18 cellular contexts compared by ENCODE assay signal in genomic region chr16:70556063-70556462, GRCh38. TPM values are rescaled to one million over a fixed set of nuclear protein-coding genes. Genes with fewer than 3 reads are reported as not detected.
DNase-seq lines count a peak whose midpoint lies in the region; ATAC-seq and TF ChIP-seq lines count a peak whose summit lies in the region.
"Had no signal": no experiment of that assay in that cellular context is flagged by ENCODE, and none has a peak within 500 bp of the region (broad histone marks: within the 10 kb centered on the region; RNA-seq: fewer than 3 reads in every experiment).

No MANE protein-coding gene starts in this region.

- H3K9me3 ChIP-seq in right cardiac atrium (ENCODE audit: control insufficient read depth, low read length): no peaks in the 10 kb centered on the region
- H3K9me3 ChIP-seq: BLaER1 treated with 17β-estradiol and CSF1 and Interleukin-3, amounts not matched to agents 10 nM and 100 nM had no signal

- DNase-seq in left ventricle myocardium superior: no peak
- DNase-seq in right cardiac atrium: no peak
- no peak for DNase-seq in HFFc6
- DNase-seq in brain microvascular endothelial cell: peak; percentile 72
- DNase-seq in osteocyte (ENCODE audit: extremely low spot score, unreplicated experiment): no peak
- DNase-seq in EL: no peak
- no peak for DNase-seq in NCI-H82 (lab: John Stamatoyannopoulos, UW)
- DNase-seq: DMS79, HCEC 1CT, Kasumi-1, MM.1S, NCI-H1092, NCI-H1436 treated with DMSO at 0.1 percent for 48 hours, NCI-H2029, NCI-H2171, NCI-H69, Right ventricle myocardium superior had no signal

- no peak for TF ChIP-seq CTCF in HFFc6 (IDR thresholded peaks at IDR 0.05)
- TF ChIP-seq CTCF in brain microvascular endothelial cell (IDR thresholded peaks at IDR 0.05; ENCODE audit: low read depth, low read length, missing control alignments): no peak
- no peak for TF ChIP-seq CTCF in osteocyte (IDR thresholded peaks at IDR 0.05)

- H3K4me1 Mint-ChIP-seq in HFFc6 (ENCODE audit: low read depth) (peaks cover 37% of the 10 kb centered on the region), osteocyte (ENCODE audit: unreplicated experiment) (peaks cover 24% of the 10 kb centered on the region)

- 60% methylated on average over 3 of the region's 3 CpGs for WGBS in right cardiac atrium

- H3K27ac ChIP-seq in right cardiac atrium (ENCODE audit: low read length) (no peak overlapping the region), brain microvascular endothelial cell (peak overlapping the region; percentile 25)
- H3K27ac ChIP-seq: BLaER1 treated with 17β-estradiol and CSF1 and Interleukin-3, amounts not matched to agents 10 nM and 100 nM had no signal

- intact Hi-C loops in left ventricle myocardium superior (cut with micrococcal nuclease): no loop called here
- intact Hi-C loops in right cardiac atrium (cut with DNase I): loop anchor here in 1 of 4 donors (10.0 kb wide), 1 partner anchor 79 kb away; no protein-coding TSS in a partner anchor

- H3K36me3 Mint-ChIP-seq in HFFc6 (ENCODE audit: low read depth) (peaks cover 44% of the 10 kb centered on the region), osteocyte (ENCODE audit: unreplicated experiment) (peaks cover 58% of the 10 kb centered on the region)

- H3K27me3 ChIP-seq in right cardiac atrium (ENCODE audit: control insufficient read depth, insufficient read depth) (no peaks in the 10 kb centered on the region), brain microvascular endothelial cell (replicated peaks) (no peaks in the 10 kb centered on the region)
- H3K27me3 ChIP-seq: BLaER1 treated with 17β-estradiol and CSF1 and Interleukin-3, amounts not matched to agents 10 nM and 100 nM had no signal

- ATAC-seq in left ventricle myocardium superior: peak; percentile 59
- ATAC-seq in right cardiac atrium: no peak

- in situ Hi-C loops in brain microvascular endothelial cell (cut with HindIII; ENCODE audit: low pct_ligation_motif_present, low sequenced_read_pairs): no loop called here

- H3K27me3 Mint-ChIP-seq in HFFc6 (ENCODE audit: insufficient read depth) (no peaks in the 10 kb centered on the region), osteocyte (ENCODE audit: unreplicated experiment) (no peaks in the 10 kb centered on the region)

- H3K36me3 ChIP-seq in brain microvascular endothelial cell (replicated peaks): peaks cover 77% of the 10 kb centered on the region

- H3K27ac Mint-ChIP-seq in HFFc6 (peak overlapping the region; percentile 42; the same call in 1 of the 2 replicates), osteocyte (ENCODE audit: unreplicated experiment) (peak overlapping the region; percentile 63)

- H3K4me3 Mint-ChIP-seq in HFFc6 (no peak overlapping the region), osteocyte (ENCODE audit: unreplicated experiment) (no peak overlapping the region)

- H3K4me1 ChIP-seq in right cardiac atrium (ENCODE audit: control insufficient read depth, insufficient read depth, low read length): no peaks in the 10 kb centered on the region

- H3K4me3 ChIP-seq in right cardiac atrium (ENCODE audit: low read length) (no peak overlapping the region), brain microvascular endothelial cell (ENCODE audit: low read depth, low read length) (no peak overlapping the region)
- H3K4me3 ChIP-seq: BLaER1 treated with 17β-estradiol and CSF1 and Interleukin-3, amounts not matched to agents 10 nM and 100 nM had no signal

- H3K9me3 Mint-ChIP-seq in HFFc6 (no peaks in the 10 kb centered on the region), osteocyte (ENCODE audit: unreplicated experiment) (no peaks in the 10 kb centered on the region)

RNA-seq across cellular contexts. Expression of gene SF3B3, which starts 32.4 kb away (rescaled TPM):
- total RNA-seq in left ventricle myocardium superior: 146 TPM
- 100 to 1,000 TPM; 138 to 154 (median 144) TPM for total RNA-seq in right cardiac atrium
- 67.5 TPM for polyA plus RNA-seq in right cardiac atrium
- 100 to 1,000 TPM; 289 to 358 (median 312) TPM for total RNA-seq in HFFc6 (2021; fragmentation: NEBNext Ultra II Directional; extraction: Animal tissue kit (Norgen Biotek cat#: 25700))
- 307 and 319 TPM in 2 replicates for total RNA-seq in osteocyte

RNA-seq across cellular contexts. Expression of gene COG4, which starts 32.7 kb away (rescaled TPM):
- total RNA-seq in left ventricle myocardium superior (48.7 TPM), right cardiac atrium (10 to 100 TPM; 30.7 to 40.8 (median 37.3) TPM), osteocyte (69.9 and 75.8 TPM in 2 replicates)
- 29.2 TPM for polyA plus RNA-seq in right cardiac atrium
- 10 to 100 TPM; 70.2 to 91.7 (median 80.2) TPM for total RNA-seq in HFFc6 (2021; fragmentation: NEBNext Ultra II Directional; extraction: Animal tissue kit (Norgen Biotek cat#: 25700))
